13 cellular contexts compared by ENCODE assay signal in genomic region chr11:80086496-80087055, GRCh38.
DNase-seq lines count a peak whose midpoint lies in the region; ATAC-seq and TF ChIP-seq lines count a peak whose summit lies in the region.
"Had no signal": no experiment of that assay in that cellular context is flagged by ENCODE, and none has a peak within 500 bp of the region (broad histone marks: within the 10 kb centered on the region; RNA-seq: fewer than 3 reads in every experiment).

No MANE protein-coding gene starts in this region.

- H3K4me3 ChIP-seq in mucosa of descending colon, result no peak overlapping the region

- peak overlapping the region; percentile 86; the same call in 1 of the 2 replicates for H3K27ac ChIP-seq in VCaP

- H3K36me3 ChIP-seq in mucosa of descending colon (ENCODE audit: low read depth), result no peaks in the 10 kb centered on the region
- H3K36me3 ChIP-seq: BE2C had no signal

- intact Hi-C loops in mucosa of descending colon (cut with DNase I, micrococcal nuclease), result no loop called here

- no peaks in the 10 kb centered on the region for H3K9me3 ChIP-seq in mucosa of descending colon
- H3K9me3 ChIP-seq: BE2C had no signal

- DNase-seq in kidney tubule cell (ENCODE audit: low spot score), result peak; percentile 68
- peak in 1 of 3 donors; percentile 58 for DNase-seq in mucosa of descending colon
- DNase-seq in stimulated activated CD8-positive, alpha-beta memory T cell treated with anti-CD3 and anti-CD28 coated beads, Interleukin-4, amount 100 ng/mL, for 48 hours, result no peak
- no peak for DNase-seq in activated effector memory CD4-positive, alpha-beta T cell treated with Interleukin-2 at 50 U/mL for 16 hours
- DNase-seq: BE2C; C1 segment of cervical spinal cord; CD4-positive, CD25-positive, alpha-beta regulatory T cell; CD8-positive, alpha-beta memory T cell; COR-L47; H9 had no signal

- H3K4me1 ChIP-seq in mucosa of descending colon (ENCODE audit: low read depth), result no peaks in the 10 kb centered on the region
- H3K4me1 ChIP-seq: BE2C had no signal

- ATAC-seq in mucosa of descending colon (peak; percentile 71), GM18868 (IDR thresholded peaks at IDR 0.05; ENCODE audit: unreplicated experiment) (no peak), GM18861 (IDR thresholded peaks at IDR 0.05; ENCODE audit: unreplicated experiment) (no peak)

- TF ChIP-seq CTCF in VCaP (conservative IDR thresholded peaks at IDR 0.05), result no peak
- TF ChIP-seq CTCF in mucosa of descending colon (IDR thresholded peaks at IDR 0.05), result no peak
